In genomic region chr3:134485620-134486576, GRCh38 we compare ENCODE assay signal across 8 cellular contexts. TPM values are rescaled to one million over a fixed set of nuclear protein-coding genes. Genes with fewer than 3 reads are reported as not detected.
A peak's percentile ranks its signal among the peaks of the same experiment; 100 is the strongest.
DNase-seq lines count a peak whose midpoint lies in the region; ATAC-seq and TF ChIP-seq lines count a peak whose summit lies in the region.

Gene ANAPC13, minus strand, starts transcription at chr3:134485985. Its CDS starts 3,081 bp downstream, at chr3:134482904.
Gene CEP63, plus strand, starts transcription at chr3:134486057. Its CDS starts 9,264 bp downstream, at chr3:134495321.

- no peak for TF ChIP-seq POLR2A in prostate gland (IDR thresholded peaks at IDR 0.05)

- peak; percentile 69 for ATAC-seq in HG02884 (IDR thresholded peaks at IDR 0.05; ENCODE audit: unreplicated experiment)

- no peaks in the 10 kb centered on the region for H3K9me3 ChIP-seq in left ventricle myocardium inferior (replicated peaks)
- no peaks in the 10 kb centered on the region for H3K9me3 ChIP-seq in prostate gland

- H3K27me3 ChIP-seq in left ventricle myocardium inferior (ENCODE audit: low read depth) (no peaks in the 10 kb centered on the region), prostate gland (replicated peaks; ENCODE audit: insufficient read depth) (no peaks in the 10 kb centered on the region)

- H3K4me3 Mint-ChIP-seq in T-helper 1 cell treated with Interleukin-12 subunit alpha and Interleukin-12 subunit beta and Interleukin-4 antibody, amounts not matched to agents 30 μg/mL and 1 μg/mL, for 36 hours = peak within 1 kb of the TSS; percentile 100

- H3K27ac ChIP-seq in left ventricle myocardium inferior (replicated peaks) = peak within 1 kb of the TSS; percentile 98
- H3K27ac ChIP-seq in prostate gland = peak within 1 kb of the TSS; percentile 86 to 96
- peak within 1 kb of the TSS; percentile 93 for H3K27ac ChIP-seq in urinary bladder (ENCODE audit: low read depth)

- no peaks in the 10 kb centered on the region for H3K27me3 Mint-ChIP-seq in T-helper 1 cell treated with Interleukin-12 subunit alpha and Interleukin-12 subunit beta and Interleukin-4 antibody, amounts not matched to agents 30 μg/mL and 1 μg/mL, for 36 hours (ENCODE audit: low read depth)

- H3K4me3 ChIP-seq in left ventricle myocardium inferior = peak within 1 kb of the TSS; percentile 89
- peak within 1 kb of the TSS; percentile 59 to 89 for H3K4me3 ChIP-seq in prostate gland
- H3K4me3 ChIP-seq in urinary bladder (ENCODE audit: low read depth, low read length) = peak within 1 kb of the TSS; percentile 72

- peak within 1 kb of the TSS; percentile 100 for H3K27ac Mint-ChIP-seq in T-helper 1 cell treated with Interleukin-12 subunit alpha and Interleukin-12 subunit beta and Interleukin-4 antibody, amounts not matched to agents 30 μg/mL and 1 μg/mL, for 36 hours

- intact Hi-C loops in left ventricle myocardium inferior (cut with micrococcal nuclease) = no loop called here
- intact Hi-C loops in prostate gland (cut with DNase I) = loop anchor here (5.0 to 10.0 kb wide), 2 partner anchors 671 to 824 kb away; partner anchors contain the start of gene TOPBP1

- H3K36me3 ChIP-seq in left ventricle myocardium inferior (peaks cover 16% of the 10 kb centered on the region), prostate gland (no peaks in the 10 kb centered on the region), urinary bladder (ENCODE audit: insufficient read depth) (no peaks in the 10 kb centered on the region)

- no peaks in the 10 kb centered on the region for H3K9me3 Mint-ChIP-seq in T-helper 1 cell treated with Interleukin-12 subunit alpha and Interleukin-12 subunit beta and Interleukin-4 antibody, amounts not matched to agents 30 μg/mL and 1 μg/mL, for 36 hours

- H3K4me1 Mint-ChIP-seq in T-helper 1 cell treated with Interleukin-12 subunit alpha and Interleukin-12 subunit beta and Interleukin-4 antibody, amounts not matched to agents 30 μg/mL and 1 μg/mL, for 36 hours (ENCODE audit: low read depth) = peaks cover 27% of the 10 kb centered on the region

- DNase-seq in GM13977 (ENCODE audit: low spot score) (peak; percentile 91), NCI-H1694 (lab: John Stamatoyannopoulos, UW) (peak; percentile 95), amniotic stem cell (lab: John Stamatoyannopoulos, UW) (peak; percentile 90), left ventricle myocardium inferior (peak; percentile 94), prostate gland (ENCODE audit: low spot score) (peak; percentile 95)

- H3K36me3 Mint-ChIP-seq in T-helper 1 cell treated with Interleukin-12 subunit alpha and Interleukin-12 subunit beta and Interleukin-4 antibody, amounts not matched to agents 30 μg/mL and 1 μg/mL, for 36 hours (ENCODE audit: low read depth) = peaks cover 9% of the 10 kb centered on the region

- WGBS in prostate gland = under 1% methylated on average over 49 of the region's 87 CpGs
- WGBS in urinary bladder = under 1% methylated on average over 87 of the region's 87 CpGs

- TF ChIP-seq CTCF in GM13977 (IDR thresholded peaks at IDR 0.05; ENCODE audit: extremely low read depth, insufficient read depth, missing control alignments) (no peak), left ventricle myocardium inferior (IDR thresholded peaks at IDR 0.05; ENCODE audit: borderline replicate concordance) (no peak), prostate gland (IDR thresholded peaks at IDR 0.05) (peak in 2 of 4 experiments; percentile 13 to 25)

- H3K4me1 ChIP-seq in left ventricle myocardium inferior (peaks cover 58% of the 10 kb centered on the region), prostate gland (replicated peaks) (peaks cover 9% of the 10 kb centered on the region), urinary bladder (ENCODE audit: insufficient read depth) (peaks cover 5% of the 10 kb centered on the region)

- in situ Hi-C loops in GM13977 (cut with MboI; ENCODE audit: low pct_unique_long_range_greater_than_20kb, low sequenced_read_pairs, unreplicated experiment) = no loop called here

RNA-seq across cellular contexts. Expression of gene ANAPC13, which starts in this region (rescaled TPM):
- 76.4 TPM for total RNA-seq in left ventricle myocardium inferior
- total RNA-seq in prostate gland = 10 to 100 TPM; 40.2 to 83.2 TPM
- total RNA-seq in urinary bladder = 57.1 TPM
- 68.0 TPM for polyA plus RNA-seq in urinary bladder

RNA-seq across cellular contexts. Expression of gene CEP63, which starts in this region (rescaled TPM):
- total RNA-seq in left ventricle myocardium inferior (34.7 TPM), prostate gland (10 to 100 TPM; 35.2 to 60.1 TPM), urinary bladder (30.2 TPM)
- polyA plus RNA-seq in urinary bladder = 24.8 TPM

Comparison
In these comparisons a context has a peak if more than half of its experiments do, and no peak if none do; other contexts are left out.
1. Peak in every context shown above with its lines: DNase-seq, ATAC-seq, H3K4me3 ChIP-seq and H3K27ac ChIP-seq.